ENCODE assay signal across 11 cellular contexts in genomic region chr6:96466149-96466863, GRCh38. TPM values are rescaled to one million over a fixed set of nuclear protein-coding genes. Genes with fewer than 3 reads are reported as not detected.
DNase-seq lines count a peak whose midpoint lies in the region; ATAC-seq and TF ChIP-seq lines count a peak whose summit lies in the region.
"Had no signal": no experiment of that assay in that cellular context is flagged by ENCODE, and none has a peak within 500 bp of the region (broad histone marks: within the 10 kb centered on the region; RNA-seq: fewer than 3 reads in every experiment).

No MANE protein-coding gene starts in this region.

- DNase-seq in foreskin keratinocyte, result no peak
- DNase-seq in left lung, result no peak
- DNase-seq in SIG-M5 treated with dmso at 0.1 percent for 504 hours (lab: John Stamatoyannopoulos, UW; ENCODE audit: unreplicated experiment), result no peak
- DNase-seq: activated naive CD4-positive, alpha-beta T cell treated with anti-CD3 and anti-CD28 coated beads for 36 hours; NCI-H1694; sigmoid colon had no signal

- no peaks in the 10 kb centered on the region for H3K27me3 ChIP-seq in foreskin keratinocyte
- H3K27me3 ChIP-seq in left lung, result no peaks in the 10 kb centered on the region

- H3K9me3 ChIP-seq in left lung, result no peaks in the 10 kb centered on the region
- H3K9me3 ChIP-seq: sigmoid colon had no signal

- no peak for TF ChIP-seq POLR2A in GM18505 (IDR thresholded peaks at IDR 0.05; ENCODE audit: borderline replicate concordance, extremely low read depth, insufficient read depth, insufficient read length)

- H3K27ac Mint-ChIP-seq in T-helper 1 cell treated with Interleukin-12 subunit alpha and Interleukin-12 subunit beta and Interleukin-4 antibody, amounts not matched to agents 30 μg/mL and 1 μg/mL, for 36 hours, result no peak overlapping the region
- H3K27ac Mint-ChIP-seq: activated naive CD4-positive, alpha-beta T cell treated with anti-CD3 and anti-CD28 coated beads for 36 hours had no signal

- H3K4me3 ChIP-seq in left lung, result no peak overlapping the region
- H3K4me3 ChIP-seq: sigmoid colon had no signal

- peaks cover 13% of the 10 kb centered on the region for H3K27me3 Mint-ChIP-seq in T-helper 1 cell treated with Interleukin-12 subunit alpha and Interleukin-12 subunit beta and Interleukin-4 antibody, amounts not matched to agents 30 μg/mL and 1 μg/mL, for 36 hours (ENCODE audit: low read depth)

- no peaks in the 10 kb centered on the region for H3K9me3 Mint-ChIP-seq in T-helper 1 cell treated with Interleukin-12 subunit alpha and Interleukin-12 subunit beta and Interleukin-4 antibody, amounts not matched to agents 30 μg/mL and 1 μg/mL, for 36 hours
- H3K9me3 Mint-ChIP-seq: activated naive CD4-positive, alpha-beta T cell treated with anti-CD3 and anti-CD28 coated beads for 36 hours had no signal

- no peaks in the 10 kb centered on the region for H3K36me3 Mint-ChIP-seq in T-helper 1 cell treated with Interleukin-12 subunit alpha and Interleukin-12 subunit beta and Interleukin-4 antibody, amounts not matched to agents 30 μg/mL and 1 μg/mL, for 36 hours (ENCODE audit: low read depth)

- H3K4me1 ChIP-seq in foreskin keratinocyte (no peaks in the 10 kb centered on the region), left lung (no peaks in the 10 kb centered on the region)
- H3K4me1 ChIP-seq: sigmoid colon had no signal

- intact Hi-C loops in left lung (cut with DNase I), result no loop called here

- H3K27ac ChIP-seq in foreskin keratinocyte, result no peak overlapping the region
- H3K27ac ChIP-seq in left lung, result no peak overlapping the region
- H3K27ac ChIP-seq: sigmoid colon had no signal

- H3K4me3 Mint-ChIP-seq in T-helper 1 cell treated with Interleukin-12 subunit alpha and Interleukin-12 subunit beta and Interleukin-4 antibody, amounts not matched to agents 30 μg/mL and 1 μg/mL, for 36 hours, result peak overlapping the region; percentile 3
- H3K4me3 Mint-ChIP-seq: activated naive CD4-positive, alpha-beta T cell treated with anti-CD3 and anti-CD28 coated beads for 36 hours had no signal

- H3K4me1 Mint-ChIP-seq in T-helper 1 cell treated with Interleukin-12 subunit alpha and Interleukin-12 subunit beta and Interleukin-4 antibody, amounts not matched to agents 30 μg/mL and 1 μg/mL, for 36 hours (ENCODE audit: low read depth), result peaks cover 18% of the 10 kb centered on the region

- ATAC-seq in GM18505 (IDR thresholded peaks at IDR 0.05; ENCODE audit: unreplicated experiment), result peak; percentile 54
- peak; percentile 72 for ATAC-seq in GM19452 (IDR thresholded peaks at IDR 0.05; ENCODE audit: unreplicated experiment)
- ATAC-seq in HG02938 (IDR thresholded peaks at IDR 0.05; ENCODE audit: unreplicated experiment), result peak; percentile 78
- no peak for ATAC-seq in foreskin keratinocyte
- ATAC-seq in HG03139 (IDR thresholded peaks at IDR 0.05; ENCODE audit: unreplicated experiment), result no peak
- no peak for ATAC-seq in left lung

- H3K36me3 ChIP-seq in left lung, result no peaks in the 10 kb centered on the region
- H3K36me3 ChIP-seq: sigmoid colon had no signal

- TF ChIP-seq CTCF in foreskin keratinocyte (conservative IDR thresholded peaks at IDR 0.05) (no peak), left lung (IDR thresholded peaks at IDR 0.05) (no peak)

RNA-seq across cellular contexts. Expression of gene UFL1, which starts 55.3 kb away (rescaled TPM):
- total RNA-seq in foreskin keratinocyte (18.2 and 18.5 TPM in 2 replicates), left lung (10 to 100 TPM; 24.7 to 25.1 TPM)
- 4.1 and 4.5 TPM in 2 replicates for polyA plus RNA-seq in foreskin keratinocyte

Comparison
In these comparisons a context has a peak if more than half of its experiments do, and no peak if none do; other contexts are left out.
1. ATAC-seq: peak in GM18505 (single experiment), GM19452 (single experiment) and HG02938 (single experiment); none in foreskin keratinocyte (single experiment), HG03139 (single experiment) and left lung (single experiment).